1 cellular context compared by ENCODE assay signal in the genomic region with DNA sequence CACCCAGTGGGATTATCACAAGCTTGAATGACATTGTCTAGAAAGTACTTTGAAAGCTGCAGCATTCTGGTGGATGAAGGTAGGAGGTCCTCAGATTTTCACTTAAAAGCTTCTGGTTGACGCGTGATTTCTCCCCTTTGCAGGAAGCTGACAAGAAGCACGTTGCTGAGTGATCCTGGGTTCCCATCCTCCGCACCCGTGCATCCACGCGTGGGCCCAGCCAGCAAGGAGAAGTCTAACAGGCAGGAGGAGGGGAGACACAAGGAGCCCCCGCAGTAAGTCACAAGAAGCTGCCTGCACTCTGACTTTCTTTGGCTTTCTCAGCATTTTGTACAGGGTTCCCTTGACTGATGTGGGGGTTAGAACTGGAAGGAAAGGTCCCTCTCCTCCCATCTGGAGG.
TF ChIP-seq lines count a peak whose summit lies in the region.

No MANE protein-coding gene starts in this region.

TF ChIP-seq in K562, 482 proteins besides CTCF, POLR2A, EP300 and RAD21 (continued from another document):
- TF ChIP-seq BDP1 (IDR thresholded peaks at IDR 0.05; ENCODE audit: insufficient read depth, insufficient read length), result no peak
- TF ChIP-seq ZNF41 (CRISPR knock-in tag; conservative IDR thresholded peaks at IDR 0.05), result no peak
- no peak for TF ChIP-seq ARID1B (IDR thresholded peaks at IDR 0.05)
- TF ChIP-seq, protein P1, sequence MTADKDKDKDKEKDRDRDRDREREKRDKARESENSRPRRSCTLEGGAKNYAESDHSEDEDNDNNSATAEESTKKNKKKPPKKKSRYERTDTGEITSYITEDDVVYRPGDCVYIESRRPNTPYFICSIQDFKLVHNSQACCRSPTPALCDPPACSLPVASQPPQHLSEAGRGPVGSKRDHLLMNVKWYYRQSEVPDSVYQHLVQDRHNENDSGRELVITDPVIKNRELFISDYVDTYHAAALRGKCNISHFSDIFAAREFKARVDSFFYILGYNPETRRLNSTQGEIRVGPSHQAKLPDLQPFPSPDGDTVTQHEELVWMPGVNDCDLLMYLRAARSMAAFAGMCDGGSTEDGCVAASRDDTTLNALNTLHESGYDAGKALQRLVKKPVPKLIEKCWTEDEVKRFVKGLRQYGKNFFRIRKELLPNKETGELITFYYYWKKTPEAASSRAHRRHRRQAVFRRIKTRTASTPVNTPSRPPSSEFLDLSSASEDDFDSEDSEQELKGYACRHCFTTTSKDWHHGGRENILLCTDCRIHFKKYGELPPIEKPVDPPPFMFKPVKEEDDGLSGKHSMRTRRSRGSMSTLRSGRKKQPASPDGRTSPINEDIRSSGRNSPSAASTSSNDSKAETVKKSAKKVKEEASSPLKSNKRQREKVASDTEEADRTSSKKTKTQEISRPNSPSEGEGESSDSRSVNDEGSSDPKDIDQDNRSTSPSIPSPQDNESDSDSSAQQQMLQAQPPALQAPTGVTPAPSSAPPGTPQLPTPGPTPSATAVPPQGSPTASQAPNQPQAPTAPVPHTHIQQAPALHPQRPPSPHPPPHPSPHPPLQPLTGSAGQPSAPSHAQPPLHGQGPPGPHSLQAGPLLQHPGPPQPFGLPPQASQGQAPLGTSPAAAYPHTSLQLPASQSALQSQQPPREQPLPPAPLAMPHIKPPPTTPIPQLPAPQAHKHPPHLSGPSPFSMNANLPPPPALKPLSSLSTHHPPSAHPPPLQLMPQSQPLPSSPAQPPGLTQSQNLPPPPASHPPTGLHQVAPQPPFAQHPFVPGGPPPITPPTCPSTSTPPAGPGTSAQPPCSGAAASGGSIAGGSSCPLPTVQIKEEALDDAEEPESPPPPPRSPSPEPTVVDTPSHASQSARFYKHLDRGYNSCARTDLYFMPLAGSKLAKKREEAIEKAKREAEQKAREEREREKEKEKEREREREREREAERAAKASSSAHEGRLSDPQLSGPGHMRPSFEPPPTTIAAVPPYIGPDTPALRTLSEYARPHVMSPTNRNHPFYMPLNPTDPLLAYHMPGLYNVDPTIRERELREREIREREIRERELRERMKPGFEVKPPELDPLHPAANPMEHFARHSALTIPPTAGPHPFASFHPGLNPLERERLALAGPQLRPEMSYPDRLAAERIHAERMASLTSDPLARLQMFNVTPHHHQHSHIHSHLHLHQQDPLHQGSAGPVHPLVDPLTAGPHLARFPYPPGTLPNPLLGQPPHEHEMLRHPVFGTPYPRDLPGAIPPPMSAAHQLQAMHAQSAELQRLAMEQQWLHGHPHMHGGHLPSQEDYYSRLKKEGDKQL (CRISPR knock-in tag; IDR thresholded peaks at IDR 0.05; ENCODE audit: borderline replicate concordance), result no peak
- TF ChIP-seq BCL6 (CRISPR knock-in tag; IDR thresholded peaks at IDR 0.05), result no peak
- no peak for TF ChIP-seq TAF15 (IDR thresholded peaks at IDR 0.05; ENCODE audit: low read depth, low read length)
- no peak for TF ChIP-seq SPI1 (IDR thresholded peaks at IDR 0.05; ENCODE audit: borderline replicate concordance, low read depth, low read length)
